In genomic region chr18:52337286-52337685, GRCh38 we compare ENCODE assay signal across 1 cellular context.
TF ChIP-seq lines count a peak whose summit lies in the region.

No MANE protein-coding gene starts in this region.

TF ChIP-seq in HepG2, 621 proteins besides CTCF, POLR2A, EP300 and RAD21:
- TF ChIP-seq MAFK (conservative IDR thresholded peaks at IDR 0.05 in 1 of 2, IDR thresholded peaks at IDR 0.05 in 1 of 2; ENCODE audit: low read length in 2 of 2), result peak in 1 of 2 experiments; percentile 21; a peak in 1 of 4 replicates
- TF ChIP-seq ZKSCAN5 (CRISPR knock-in tag; IDR thresholded peaks at IDR 0.05), result no peak
- no peak for TF ChIP-seq TIGD3 (CRISPR knock-in tag; IDR thresholded peaks at IDR 0.05; ENCODE audit: borderline replicate concordance)
- TF ChIP-seq BCL6 (CRISPR knock-in tag; IDR thresholded peaks at IDR 0.05), result no peak
- TF ChIP-seq NFE2L2 (IDR thresholded peaks at IDR 0.05; ENCODE audit: low read length), result 0 out of 2 replicates have a peak, but pooled peaks have one; percentile 34
- TF ChIP-seq SAFB2 (CRISPR knock-in tag; IDR thresholded peaks at IDR 0.05; ENCODE audit: borderline replicate concordance, low read depth), result no peak
- TF ChIP-seq, protein P1, sequence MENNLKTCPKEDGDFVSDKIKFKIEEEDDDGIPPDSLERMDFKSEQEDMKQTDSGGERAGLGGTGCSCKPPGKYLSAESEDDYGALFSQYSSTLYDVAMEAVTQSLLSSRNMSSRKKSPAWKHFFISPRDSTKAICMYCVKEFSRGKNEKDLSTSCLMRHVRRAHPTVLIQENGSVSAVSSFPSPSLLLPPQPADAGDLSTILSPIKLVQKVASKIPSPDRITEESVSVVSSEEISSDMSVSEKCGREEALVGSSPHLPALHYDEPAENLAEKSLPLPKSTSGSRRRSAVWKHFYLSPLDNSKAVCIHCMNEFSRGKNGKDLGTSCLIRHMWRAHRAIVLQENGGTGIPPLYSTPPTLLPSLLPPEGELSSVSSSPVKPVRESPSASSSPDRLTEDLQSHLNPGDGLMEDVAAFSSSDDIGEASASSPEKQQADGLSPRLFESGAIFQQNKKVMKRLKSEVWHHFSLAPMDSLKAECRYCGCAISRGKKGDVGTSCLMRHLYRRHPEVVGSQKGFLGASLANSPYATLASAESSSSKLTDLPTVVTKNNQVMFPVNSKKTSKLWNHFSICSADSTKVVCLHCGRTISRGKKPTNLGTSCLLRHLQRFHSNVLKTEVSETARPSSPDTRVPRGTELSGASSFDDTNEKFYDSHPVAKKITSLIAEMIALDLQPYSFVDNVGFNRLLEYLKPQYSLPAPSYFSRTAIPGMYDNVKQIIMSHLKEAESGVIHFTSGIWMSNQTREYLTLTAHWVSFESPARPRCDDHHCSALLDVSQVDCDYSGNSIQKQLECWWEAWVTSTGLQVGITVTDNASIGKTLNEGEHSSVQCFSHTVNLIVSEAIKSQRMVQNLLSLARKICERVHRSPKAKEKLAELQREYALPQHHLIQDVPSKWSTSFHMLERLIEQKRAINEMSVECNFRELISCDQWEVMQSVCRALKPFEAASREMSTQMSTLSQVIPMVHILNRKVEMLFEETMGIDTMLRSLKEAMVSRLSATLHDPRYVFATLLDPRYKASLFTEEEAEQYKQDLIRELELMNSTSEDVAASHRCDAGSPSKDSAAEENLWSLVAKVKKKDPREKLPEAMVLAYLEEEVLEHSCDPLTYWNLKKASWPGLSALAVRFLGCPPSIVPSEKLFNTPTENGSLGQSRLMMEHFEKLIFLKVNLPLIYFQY (CRISPR knock-in tag; IDR thresholded peaks at IDR 0.05; ENCODE audit: borderline replicate concordance), result no peak
